ENCODE assay signal across 10 cellular contexts in genomic region chr1:227766015-227766634, GRCh38. TPM values are rescaled to one million over a fixed set of nuclear protein-coding genes. Genes with fewer than 3 reads are reported as not detected.
DNase-seq lines count a peak whose midpoint lies in the region.
"Had no signal": no experiment of that assay in that cellular context is flagged by ENCODE, and none has a peak within 500 bp of the region (broad histone marks: within the 10 kb centered on the region; RNA-seq: fewer than 3 reads in every experiment).

No MANE protein-coding gene starts in this region.

- no peak overlapping the region for H3K4me3 ChIP-seq in HAP-1

- in situ Hi-C loops in HAP-1 (cut with MboI; ENCODE audit: low sequenced_read_pairs), result no loop called here

- H3K9me3 ChIP-seq in HAP-1, result no peaks in the 10 kb centered on the region

- no peaks in the 10 kb centered on the region for H3K27me3 ChIP-seq in HAP-1 (ENCODE audit: low read depth)

- H3K4me1 ChIP-seq in HAP-1, result 0 out of 2 replicates have a peak, but pooled peaks cover 2% of the 10 kb centered on the region

- DNase-seq in DMS153 treated with DMSO at 0.1 percent for 48 hours (lab: John Stamatoyannopoulos, UW; ENCODE audit: unreplicated experiment) (peak; percentile 99), Kasumi-1 (lab: John Stamatoyannopoulos, UW) (peak; percentile 58 to 60), T-helper 9 cell (peak; percentile 61), astrocyte of the hippocampus (ENCODE audit: low read depth, low spot score) (peak; percentile 60), HAP-1 (ENCODE audit: low spot score in 2 of 2) (no peak), mesenteric fat pad (ENCODE audit: low spot score) (no peak), kidney glomerular epithelial cell (lab: John Stamatoyannopoulos, UW) (no peak)
- DNase-seq in stimulated activated CD4-positive, alpha-beta T cell treated with anti-CD3 and anti-CD28 coated beads, TNF-alpha, amount 100 ng/mL, for 48 hours (ENCODE audit: low read depth in 3 of 3), result peak; percentile 36 to 46 (median 39)

- peaks cover 24% of the 10 kb centered on the region for H3K36me3 ChIP-seq in HAP-1 (replicated peaks)

RNA-seq across cellular contexts. Expression of gene SNAP47, which starts 30.9 kb away (rescaled TPM):
- 18.8 TPM for total RNA-seq in mesenteric fat pad

RNA-seq across cellular contexts. Expression of gene JMJD4, which starts 31.0 kb away (rescaled TPM):
- 18.4 TPM for total RNA-seq in mesenteric fat pad

RNA-seq across cellular contexts. Expression of gene PRSS38, which starts 49.4 kb away (rescaled TPM):
- total RNA-seq in mesenteric fat pad, result not detected
- total RNA-seq: aorta, neural crest cell had no signal

Comparison
In these comparisons a context has a peak if more than half of its experiments do, and no peak if none do; other contexts are left out.
1. DNase-seq: peak in DMS153 treated with DMSO at 0.1 percent for 48 hours (single experiment), Kasumi-1 (2 of 2), T-helper 9 cell (single experiment), astrocyte of the hippocampus (single experiment) and stimulated activated CD4-positive, alpha-beta T cell treated with anti-CD3 and anti-CD28 coated beads, TNF-alpha, amount 100 ng/mL, for 48 hours (3 of 3); none in HAP-1 (0 of 2), mesenteric fat pad (single experiment) and kidney glomerular epithelial cell (single experiment).